In genomic region chr7:73427902-73428696, GRCh38 we compare ENCODE assay signal across 22 cellular contexts. TPM values are rescaled to one million over a fixed set of nuclear protein-coding genes. Genes with fewer than 3 reads are reported as not detected.
DNase-seq lines count a peak whose midpoint lies in the region; ATAC-seq, FAIRE-seq and TF ChIP-seq lines count a peak whose summit lies in the region.
"Had no signal": no experiment of that assay in that cellular context is flagged by ENCODE, and none has a peak within 500 bp of the region (broad histone marks: within the 10 kb centered on the region; RNA-seq: fewer than 3 reads in every experiment).

No MANE protein-coding gene starts in this region.

- H3K27me3 ChIP-seq in HepG2 (ENCODE audit: control insufficient read depth in 1 of 2, insufficient read depth in 2 of 2, low read length in 2 of 2) (peaks cover 0 to 18% of the 10 kb centered on the region in 2 experiments; a peak in 2 of 5 replicates), right lobe of liver (no peaks in the 10 kb centered on the region), OCI-LY3 (ENCODE audit: low read depth, low read length) (no peaks in the 10 kb centered on the region), foreskin keratinocyte (peaks cover 28% of the 10 kb centered on the region)
- H3K27me3 ChIP-seq: body of pancreas had no signal

- TF ChIP-seq EP300 in HepG2 (IDR thresholded peaks at IDR 0.05; ENCODE audit: low read depth in 2 of 2, low read length in 2 of 2) (no peak), HepG2 (CRISPR knock-in tag; IDR thresholded peaks at IDR 0.05; ENCODE audit: borderline replicate concordance) (no peak)

- H4K20me1 ChIP-seq in HepG2 (ENCODE audit: insufficient read depth, low read length) (no peaks in the 10 kb centered on the region), OCI-LY3 (ENCODE audit: insufficient read depth, low read length) (no peaks in the 10 kb centered on the region)

- H3K9me3 ChIP-seq in HepG2 (ENCODE audit: low read length) (no peaks in the 10 kb centered on the region), right lobe of liver (no peaks in the 10 kb centered on the region), OCI-LY3 (ENCODE audit: insufficient read depth, low read length) (no peaks in the 10 kb centered on the region)
- H3K9me3 ChIP-seq: body of pancreas, sigmoid colon, SJCRH30 had no signal

- no peak for TF ChIP-seq RAD21 in HepG2 (CRISPR knock-in tag; IDR thresholded peaks at IDR 0.05)

- intact Hi-C loops in HepG2 (cut with micrococcal nuclease; ENCODE audit: unreplicated experiment) = no loop called here
- intact Hi-C loops in right lobe of liver (cut with DNase I) = no loop called here

- WGBS in HepG2 (ENCODE audit: low lambda C conversion rate) = 62% methylated on average over 3 of the region's 7 CpGs
- 100% methylated on average over 1 of the region's 7 CpGs for WGBS in right lobe of liver (ENCODE audit: insufficient coverage, low coverage, low lambda C conversion rate, missing lambda C conversion rate)

- H2AFZ ChIP-seq in HepG2 (ENCODE audit: low read length) = no peak overlapping the region
- H2AFZ ChIP-seq in OCI-LY3 (ENCODE audit: low read depth, low read length) = no peak overlapping the region
- H2AFZ ChIP-seq: PC-9 had no signal

- DNase-seq in HepG2 (ENCODE audit: low spot score) (no peak), right lobe of liver (no peak), foreskin keratinocyte (no peak), NCI-H510A treated with DMSO at 0.1 percent for 48 hours (lab: John Stamatoyannopoulos, UW) (no peak), SK-N-DZ (ENCODE audit: low spot score) (no peak)
- DNase-seq in activated naive CD4-positive, alpha-beta T cell treated with anti-CD3 and anti-CD28 coated beads, Interleukin-2, amount 50 U/mL, for 16 hours = no peak
- DNase-seq: activated naive CD8-positive, alpha-beta T cell treated with anti-CD3 and anti-CD28 coated beads, Interleukin-2, amount 10 ng/mL, durations not matched to agents 7 days and 5 days; body of pancreas; foreskin fibroblast; left ventricle myocardium superior; NCI-H1436; NCI-H226; PC-9; sigmoid colon; SJCRH30; stimulated activated CD8-positive, alpha-beta memory T cell treated with anti-CD3 and anti-CD28 coated beads, Interleukin-4, amount 100 ng/mL, for 48 hours; T-helper 2 cell had no signal

- peak overlapping the region; percentile 29; the same call in 1 of the 2 replicates for H3K4me2 ChIP-seq in HepG2 (ENCODE audit: low read depth, low read length)
- no peak overlapping the region for H3K4me2 ChIP-seq in OCI-LY3 (ENCODE audit: low read length)
- H3K4me2 ChIP-seq: PC-9 had no signal

- CTCF ChIA-PET in HepG2 (lab: Yijun Ruan, JAX; ENCODE audit: low intra/inter-chr PET ratio, low total read pairs) = no interaction called here

- no TSS peak for BruUV-seq in HepG2 (replicated peaks; lab: Mats Ljungman, UMichigan)

- FAIRE-seq in HepG2 (lab: Jason Lieb, UNC) = peak; percentile 8

- H3K4me1 ChIP-seq in HepG2 (ENCODE audit: insufficient read depth, low read length) (peaks cover 65% of the 10 kb centered on the region), right lobe of liver (no peaks in the 10 kb centered on the region), OCI-LY3 (ENCODE audit: low read length) (peaks cover 12% of the 10 kb centered on the region; the same call in 1 of the 2 replicates), foreskin keratinocyte (no peaks in the 10 kb centered on the region)
- H3K4me1 ChIP-seq: SJCRH30 had no signal

- ATAC-seq in HepG2 (peak; percentile 22; the same call in 2 of the 3 replicates), right lobe of liver (no peak), foreskin keratinocyte (peak; percentile 19), HG03097 (IDR thresholded peaks at IDR 0.05; ENCODE audit: low FRiP score, unreplicated experiment) (no peak)
- ATAC-seq: body of pancreas, left ventricle myocardium superior had no signal

- TF ChIP-seq CTCF in HepG2 (CRISPR knock-in tag; IDR thresholded peaks at IDR 0.05) (peak; percentile 28), right lobe of liver (IDR thresholded peaks at IDR 0.05) (no peak), OCI-LY3 (IDR thresholded peaks at IDR 0.05; ENCODE audit: low read depth, low read length) (peak; percentile 11; the same call in 1 of the 2 replicates), foreskin keratinocyte (conservative IDR thresholded peaks at IDR 0.05) (no peak)

- TF ChIP-seq POLR2A in HepG2 (IDR thresholded peaks at IDR 0.05; ENCODE audit: insufficient read depth in 1 of 2, low read depth in 2 of 2, low read length in 2 of 2) = no peak
- TF ChIP-seq POLR2A in right lobe of liver (IDR thresholded peaks at IDR 0.05) = no peak

- POLR2A ChIA-PET in HepG2 (lab: Yijun Ruan, JAX) = no interaction called here

- in situ Hi-C loops in HepG2 (cut with HindIII; ENCODE audit: extremely low pct_ligation_motif_present, low pct_unique_long_range_greater_than_20kb) = no loop called here

- H3K79me2 ChIP-seq in HepG2 (ENCODE audit: insufficient read depth, low read length) = no peaks in the 10 kb centered on the region
- H3K79me2 ChIP-seq in OCI-LY3 (ENCODE audit: low read length) = no peaks in the 10 kb centered on the region
- H3K79me2 ChIP-seq: parathyroid adenoma had no signal

- H3K4me3 ChIP-seq in HepG2 (replicated peaks in 1 of 3; ENCODE audit: insufficient read depth in 1 of 3, low read depth in 2 of 3, low read length in 3 of 3) (no peak overlapping the region), right lobe of liver (no peak overlapping the region), OCI-LY3 (ENCODE audit: low read length) (no peak overlapping the region)
- H3K4me3 ChIP-seq: body of pancreas, PC-9, sigmoid colon, SJCRH30 had no signal

- H3K9ac ChIP-seq in HepG2 (ENCODE audit: insufficient read depth, low read depth, low read length) = no peak overlapping the region
- H3K9ac ChIP-seq in OCI-LY3 (ENCODE audit: low read length) = no peak overlapping the region
- H3K9ac ChIP-seq: parathyroid adenoma had no signal

- H3K27ac ChIP-seq in HepG2 (ENCODE audit: extremely low read length, insufficient read depth, low read length) (no peak overlapping the region), right lobe of liver (no peak overlapping the region), OCI-LY3 (ENCODE audit: low read length) (no peak overlapping the region), foreskin keratinocyte (no peak overlapping the region)
- H3K27ac ChIP-seq: body of pancreas, C4-2B, parathyroid adenoma, PC-9, sigmoid colon, SJCRH30 had no signal

- H3K36me3 ChIP-seq in HepG2 (replicated peaks in 1 of 2; ENCODE audit: control insufficient read depth in 1 of 2, insufficient read depth in 2 of 2, low read length in 2 of 2) = no peaks in the 10 kb centered on the region
- no peaks in the 10 kb centered on the region for H3K36me3 ChIP-seq in right lobe of liver
- H3K36me3 ChIP-seq in OCI-LY3 (replicated peaks; ENCODE audit: low read depth, low read length) = no peaks in the 10 kb centered on the region
- H3K36me3 ChIP-seq: sigmoid colon, SJCRH30 had no signal

TF ChIP-seq in HepG2, 621 proteins besides CTCF, POLR2A, EP300 and RAD21 (continues in another document):
- TF ChIP-seq NONO (IDR thresholded peaks at IDR 0.05) = no peak
- TF ChIP-seq NONO (CRISPR knock-in tag; conservative IDR thresholded peaks at IDR 0.05) = no peak
- TF ChIP-seq ZSCAN29 (CRISPR knock-in tag; conservative IDR thresholded peaks at IDR 0.05) = no peak
- peak; percentile 31; the same call in 1 of the 2 replicates for TF ChIP-seq ZNF768 (CRISPR knock-in tag; IDR thresholded peaks at IDR 0.05)
- TF ChIP-seq RORA (CRISPR knock-in tag; IDR thresholded peaks at IDR 0.05) = no peak

RNA-seq across cellular contexts. Expression of gene FZD9, which starts 5.5 kb away (rescaled TPM):
- total RNA-seq in HepG2 (2016; rRNA removed; fragmentation: Illumina TruSeq; extraction: Trizol) = 0.87 and 2.2 TPM in 2 replicates
- total RNA-seq in HepG2 (2016; cell fraction: cytosol; rRNA removed; fragmentation: Illumina TruSeq; extraction: Trizol; ENCODE audit: low read depth) = 0.88 and 1.5 TPM in 2 replicates
- total RNA-seq in HepG2 (2016; cell fraction: insoluble cytoplasmic fraction; rRNA removed; fragmentation: Illumina TruSeq; extraction: Trizol) = 1.0 and 2.2 TPM in 2 replicates
- total RNA-seq in HepG2 (2016; cell fraction: membrane; rRNA removed; fragmentation: Illumina TruSeq; extraction: Trizol) = 2.2 and 2.9 TPM in 2 replicates
- 1.5 and 1.7 TPM in 2 replicates for total RNA-seq in HepG2 (2016; cell fraction: nucleus; rRNA removed; fragmentation: Illumina TruSeq; extraction: Trizol)
- polyA plus RNA-seq in HepG2 (2011; rRNA removed) = 0.53 and 0.94 TPM in 2 replicates
- 0.90 and 1.4 TPM in 2 replicates for polyA plus RNA-seq in HepG2 (2011; cell fraction: cytosol; rRNA removed)
- polyA plus RNA-seq in HepG2 (2011; cell fraction: nucleus; rRNA removed) = 1.0 and 1.3 TPM in 2 replicates
- 0.43 and 0.53 TPM in 2 replicates for polyA plus RNA-seq in HepG2 (2012)
- polyA plus RNA-seq in HepG2 (2016; cell fraction: cytosol; fragmentation: Illumina TruSeq; extraction: Trizol; ENCODE audit: low read depth) = 0.84 and 1.2 TPM in 2 replicates
- 0.85 and 1.4 TPM in 2 replicates for polyA plus RNA-seq in HepG2 (2016; cell fraction: insoluble cytoplasmic fraction; fragmentation: Illumina TruSeq; extraction: Trizol; ENCODE audit: low read depth)
- polyA plus RNA-seq in HepG2 (2016; cell fraction: membrane; fragmentation: Illumina TruSeq; extraction: Trizol; ENCODE audit: low read depth) = 1.8 and 2.0 TPM in 2 replicates
- 2.1 and 2.2 TPM in 2 replicates for polyA plus RNA-seq in HepG2 (2016; cell fraction: nucleus; fragmentation: Illumina TruSeq; extraction: Trizol; ENCODE audit: insufficient read depth, low read depth)
- polyA minus RNA-seq in HepG2 (2011; rRNA and poly(A)+ RNA removed; ENCODE audit: low replicate concordance) = 0.54 and 5.2 TPM in 2 replicates
- polyA minus RNA-seq in HepG2 (2011; cell fraction: cytosol; rRNA and poly(A)+ RNA removed) = 1.2 and 1.4 TPM in 2 replicates
- 1.5 and 2.3 TPM in 2 replicates for polyA minus RNA-seq in HepG2 (2011; cell fraction: nucleus; rRNA and poly(A)+ RNA removed)
- under 1 TPM in 2 of 6 experiments, not detected in 4; 0.09 to 0.27 TPM for total RNA-seq in right lobe of liver
- total RNA-seq in foreskin keratinocyte = 0.25 and 0.34 TPM in 2 replicates
- polyA plus RNA-seq in foreskin keratinocyte = 0.32 and 0.41 TPM in 2 replicates
- polyA plus RNA-seq in SK-N-DZ (2014; cell fraction: cytosol; rRNA removed) = 0.05 and 0.51 TPM in 2 replicates
- 0.29 and 0.73 TPM in 2 replicates for polyA plus RNA-seq in SK-N-DZ (2014; cell fraction: nucleus; rRNA removed)
- total RNA-seq: G401, SJCRH30 had no signal

Comparison
In these comparisons a context has a peak if more than half of its experiments do, and no peak if none do; other contexts are left out.
1. ATAC-seq: peak in HepG2 (single experiment) and foreskin keratinocyte (single experiment); none in right lobe of liver (0 of 4) and HG03097 (single experiment).
2. CTCF ChIP-seq: peak in HepG2 (single experiment) and OCI-LY3 (single experiment); none in right lobe of liver (0 of 4) and foreskin keratinocyte (single experiment).